In genomic region chr2:111624401-111625156, GRCh38 we compare ENCODE assay signal across 1 cellular context.
TF ChIP-seq lines count a peak whose summit lies in the region.

No MANE protein-coding gene starts in this region.

TF ChIP-seq in SK-N-SH treated with all-trans-retinoic acid at 6 μM for 48 hours, 23 proteins besides CTCF, POLR2A, EP300 and RAD21 (continued from another document):
- TF ChIP-seq ZNF8 (CRISPR knock-in tag; IDR thresholded peaks at IDR 0.05) (no peak), TOX (CRISPR knock-in tag; IDR thresholded peaks at IDR 0.05; ENCODE audit: borderline replicate concordance) (no peak), TCF4 (CRISPR knock-in tag; IDR thresholded peaks at IDR 0.05; ENCODE audit: borderline replicate concordance) (no peak), OSR1 (CRISPR knock-in tag; IDR thresholded peaks at IDR 0.05) (no peak), ZNF70 (CRISPR knock-in tag; IDR thresholded peaks at IDR 0.05) (no peak), ARNTL (CRISPR knock-in tag; IDR thresholded peaks at IDR 0.05; ENCODE audit: borderline replicate concordance, low read depth) (no peak), POU6F1 (CRISPR knock-in tag; IDR thresholded peaks at IDR 0.05; ENCODE audit: borderline replicate concordance, low read depth) (no peak), ZFP30 (CRISPR knock-in tag; IDR thresholded peaks at IDR 0.05) (no peak)
